Comparison of ENCODE assay signal across 10 cellular contexts in genomic region chr11:130904380-130904779, GRCh38. TPM values are rescaled to one million over a fixed set of nuclear protein-coding genes. Genes with fewer than 3 reads are reported as not detected.
DNase-seq lines count a peak whose midpoint lies in the region; FAIRE-seq and TF ChIP-seq lines count a peak whose summit lies in the region.
"Had no signal": no experiment of that assay in that cellular context is flagged by ENCODE, and none has a peak within 500 bp of the region (broad histone marks: within the 10 kb centered on the region; RNA-seq: fewer than 3 reads in every experiment).

No MANE protein-coding gene starts in this region.

- H3K9me3 ChIP-seq in parathyroid adenoma (ENCODE audit: control insufficient read depth, low read length): no peaks in the 10 kb centered on the region
- H3K9me3 ChIP-seq: tibial nerve had no signal

- no peak overlapping the region for H3K27ac Mint-ChIP-seq in activated naive CD4-positive, alpha-beta T cell treated with anti-CD3 and anti-CD28 coated beads for 36 hours
- H3K27ac Mint-ChIP-seq in activated T-helper 1 cell treated with anti-CD3 and anti-CD28 coated beads, Interleukin-12 subunit alpha, Interleukin-12 subunit beta, Interleukin-2, Interleukin-4 antibody, amounts not matched to agents 30 ng/mL and 10 ng/mL and 1 ng/mL, durations not matched to agents 14 hours and 24 hours and 36 hours: no peak overlapping the region

- no peak overlapping the region for H3K9ac ChIP-seq in parathyroid adenoma

- no peaks in the 10 kb centered on the region for H3K27me3 Mint-ChIP-seq in activated naive CD4-positive, alpha-beta T cell treated with anti-CD3 and anti-CD28 coated beads for 36 hours (ENCODE audit: low read depth)
- H3K27me3 Mint-ChIP-seq in activated T-helper 1 cell treated with anti-CD3 and anti-CD28 coated beads, Interleukin-12 subunit alpha, Interleukin-12 subunit beta, Interleukin-2, Interleukin-4 antibody, amounts not matched to agents 30 ng/mL and 10 ng/mL and 1 ng/mL, durations not matched to agents 14 hours and 24 hours and 36 hours (ENCODE audit: insufficient read depth): no peaks in the 10 kb centered on the region

- no peak overlapping the region for H3K4me3 ChIP-seq in parathyroid adenoma (ENCODE audit: low read depth, low read length)
- H3K4me3 ChIP-seq: tibial nerve had no signal

- DNase-seq in GM10248 (ENCODE audit: extremely low spot score): no peak
- DNase-seq in NAMALWA (ENCODE audit: low spot score): peak; percentile 27
- DNase-seq in dermis blood vessel endothelial cell: peak; percentile 39
- no peak for DNase-seq in activated naive CD4-positive, alpha-beta T cell treated with anti-CD3 and anti-CD28 coated beads for 36 hours
- DNase-seq in nucleus accumbens (lab: John Stamatoyannopoulos, UW): no peak
- no peak for DNase-seq in activated T-helper 1 cell treated with anti-CD3 and anti-CD28 coated beads, Interleukin-12 subunit alpha, Interleukin-12 subunit beta, Interleukin-2, Interleukin-4 antibody, amounts not matched to agents 30 ng/mL and 10 ng/mL and 1 ng/mL, durations not matched to agents 14 hours and 24 hours and 36 hours (ENCODE audit: low spot score)
- DNase-seq in GM19239 (ENCODE audit: insufficient read length, low spot score): no peak

- intact Hi-C loops in activated naive CD4-positive, alpha-beta T cell treated with anti-CD3 and anti-CD28 coated beads for 36 hours (cut with micrococcal nuclease): no loop called here
- intact Hi-C loops in activated T-helper 1 cell treated with anti-CD3 and anti-CD28 coated beads, Interleukin-12 subunit alpha, Interleukin-12 subunit beta, Interleukin-2, Interleukin-4 antibody, amounts not matched to agents 30 ng/mL and 10 ng/mL and 1 ng/mL, durations not matched to agents 14 hours and 24 hours and 36 hours (cut with micrococcal nuclease): no loop called here

- no peak overlapping the region for H3K4me2 ChIP-seq in parathyroid adenoma (ENCODE audit: low read length)

- peaks cover 2% of the 10 kb centered on the region for H3K79me2 ChIP-seq in parathyroid adenoma

- H3K4me1 ChIP-seq in parathyroid adenoma: no peaks in the 10 kb centered on the region
- H3K4me1 ChIP-seq: tibial nerve had no signal

- peaks cover 9% of the 10 kb centered on the region for H3K4me1 Mint-ChIP-seq in activated naive CD4-positive, alpha-beta T cell treated with anti-CD3 and anti-CD28 coated beads for 36 hours (ENCODE audit: low read depth)
- no peaks in the 10 kb centered on the region for H3K4me1 Mint-ChIP-seq in activated T-helper 1 cell treated with anti-CD3 and anti-CD28 coated beads, Interleukin-12 subunit alpha, Interleukin-12 subunit beta, Interleukin-2, Interleukin-4 antibody, amounts not matched to agents 30 ng/mL and 10 ng/mL and 1 ng/mL, durations not matched to agents 14 hours and 24 hours and 36 hours (ENCODE audit: low read depth)

- no peaks in the 10 kb centered on the region for H3K36me3 ChIP-seq in parathyroid adenoma (ENCODE audit: control insufficient read depth, insufficient read depth, low read length)

- no peak for FAIRE-seq in GM19239 (lab: Jason Lieb, UNC)
- FAIRE-seq: frontal cortex had no signal

- H3K9me3 Mint-ChIP-seq in activated naive CD4-positive, alpha-beta T cell treated with anti-CD3 and anti-CD28 coated beads for 36 hours: no peaks in the 10 kb centered on the region
- no peaks in the 10 kb centered on the region for H3K9me3 Mint-ChIP-seq in activated T-helper 1 cell treated with anti-CD3 and anti-CD28 coated beads, Interleukin-12 subunit alpha, Interleukin-12 subunit beta, Interleukin-2, Interleukin-4 antibody, amounts not matched to agents 30 ng/mL and 10 ng/mL and 1 ng/mL, durations not matched to agents 14 hours and 24 hours and 36 hours

- H3K27me3 ChIP-seq in parathyroid adenoma (ENCODE audit: control insufficient read depth, insufficient read depth, low read length): no peaks in the 10 kb centered on the region
- H3K27me3 ChIP-seq: tibial nerve had no signal

- CTCF ChIA-PET in GM10248 (lab: Yijun Ruan, JAX): interaction anchor here (2.1 to 5.4 kb wide), 4 partner anchors 10 to 473 kb away, joined by 8 to 38 read pairs (median 16); partner anchors contain the start of gene SNX19
- CTCF ChIA-PET in activated naive CD4-positive, alpha-beta T cell treated with anti-CD3 and anti-CD28 coated beads for 36 hours (lab: Charles Lee): interaction anchor here (1.1 to 4.3 kb wide), 4 partner anchors 10 to 42 kb away, joined by 5 to 18 read pairs (median 10); partner anchors contain the start of gene SNX19

- H3K4me3 Mint-ChIP-seq in activated naive CD4-positive, alpha-beta T cell treated with anti-CD3 and anti-CD28 coated beads for 36 hours: no peak overlapping the region
- no peak overlapping the region for H3K4me3 Mint-ChIP-seq in activated T-helper 1 cell treated with anti-CD3 and anti-CD28 coated beads, Interleukin-12 subunit alpha, Interleukin-12 subunit beta, Interleukin-2, Interleukin-4 antibody, amounts not matched to agents 30 ng/mL and 10 ng/mL and 1 ng/mL, durations not matched to agents 14 hours and 24 hours and 36 hours

- peak; percentile 26 for TF ChIP-seq CTCF in GM10248 (IDR thresholded peaks at IDR 0.05; ENCODE audit: control extremely low read depth, extremely low read depth, low read depth, missing control alignments)
- peak; percentile 19 for TF ChIP-seq CTCF in parathyroid adenoma (IDR thresholded peaks at IDR 0.05)

- POLR2A ChIA-PET in GM10248 (lab: Yijun Ruan, JAX): no interaction called here

- peaks cover 42% of the 10 kb centered on the region for H3K36me3 Mint-ChIP-seq in activated naive CD4-positive, alpha-beta T cell treated with anti-CD3 and anti-CD28 coated beads for 36 hours (ENCODE audit: low read depth)
- peaks cover 52% of the 10 kb centered on the region for H3K36me3 Mint-ChIP-seq in activated T-helper 1 cell treated with anti-CD3 and anti-CD28 coated beads, Interleukin-12 subunit alpha, Interleukin-12 subunit beta, Interleukin-2, Interleukin-4 antibody, amounts not matched to agents 30 ng/mL and 10 ng/mL and 1 ng/mL, durations not matched to agents 14 hours and 24 hours and 36 hours (ENCODE audit: low read depth)

- H3K27ac ChIP-seq in parathyroid adenoma: no peak overlapping the region
- H3K27ac ChIP-seq: tibial nerve had no signal

- H2AFZ ChIP-seq in parathyroid adenoma: no peak overlapping the region

RNA-seq across cellular contexts. Expression of gene SNX19, which starts 11.9 kb away (rescaled TPM):
- 90.2 and 90.9 TPM in 2 replicates for total RNA-seq in dermis blood vessel endothelial cell
- 10 to 100 TPM; 18.0 to 21.6 TPM for total RNA-seq in activated naive CD4-positive, alpha-beta T cell treated with anti-CD3 and anti-CD28 coated beads for 36 hours
- total RNA-seq in activated T-helper 1 cell treated with anti-CD3 and anti-CD28 coated beads, Interleukin-12 subunit alpha, Interleukin-12 subunit beta, Interleukin-2, Interleukin-4 antibody, amounts not matched to agents 30 ng/mL and 10 ng/mL and 1 ng/mL, durations not matched to agents 14 hours and 24 hours and 36 hours: 58.5 and 60.7 TPM in 2 replicates

Comparison
In these comparisons a context has a peak if more than half of its experiments do, and no peak if none do; other contexts are left out.
1. DNase-seq: peak in NAMALWA (single experiment) and dermis blood vessel endothelial cell (single experiment); none in GM10248 (single experiment), activated naive CD4-positive, alpha-beta T cell treated with anti-CD3 and anti-CD28 coated beads for 36 hours (single experiment), nucleus accumbens (0 of 56), activated T-helper 1 cell treated with anti-CD3 and anti-CD28 coated beads, Interleukin-12 subunit alpha, Interleukin-12 subunit beta, Interleukin-2, Interleukin-4 antibody, amounts not matched to agents 30 ng/mL and 10 ng/mL and 1 ng/mL, durations not matched to agents 14 hours and 24 hours and 36 hours (single experiment) and GM19239 (single experiment).